Comparison of ENCODE assay signal across 8 cellular contexts in the genomic region with DNA sequence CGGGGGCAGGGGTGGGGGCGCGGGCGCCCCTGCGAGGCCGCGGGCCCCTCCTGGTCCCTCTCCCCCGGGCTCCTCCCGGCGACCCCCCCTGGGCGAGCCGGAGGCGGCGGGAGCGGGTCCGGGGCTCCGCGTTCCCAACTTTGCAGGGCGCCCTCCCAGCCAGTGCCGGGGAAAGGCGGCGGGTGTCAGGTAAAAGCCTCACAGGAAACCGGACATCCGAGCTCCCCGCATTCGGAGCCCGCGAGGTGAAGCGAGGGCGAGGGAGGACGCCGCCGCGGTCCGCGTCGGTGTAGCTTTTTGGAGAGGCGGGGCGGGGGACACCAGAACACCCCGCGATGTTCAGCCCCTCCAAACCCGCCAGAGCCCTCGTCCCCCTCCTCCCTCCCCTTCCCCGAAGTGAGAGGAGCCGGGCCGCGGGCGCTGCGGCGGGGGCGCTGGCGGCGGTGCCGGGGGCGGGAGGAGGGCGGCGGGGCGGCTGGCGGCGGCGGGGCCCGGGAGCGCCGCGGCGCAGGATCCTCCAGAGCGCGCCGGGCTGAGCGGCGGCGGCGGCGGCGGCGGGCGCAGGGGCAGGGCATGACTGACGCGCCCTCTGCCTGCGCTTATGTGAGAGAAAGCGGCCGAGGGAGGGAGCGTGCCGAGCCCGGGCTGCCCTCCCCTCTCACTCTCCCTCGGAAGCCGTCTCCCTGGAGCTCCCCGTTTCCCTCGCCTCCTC. TPM values are rescaled to one million over a fixed set of nuclear protein-coding genes. Genes with fewer than 3 reads are reported as not detected.
DNase-seq lines count a peak whose midpoint lies in the region; ATAC-seq and TF ChIP-seq lines count a peak whose summit lies in the region.

Gene VEGFC, minus strand, starts transcription at position 575 of the 712 bp plus-strand sequence. CDS start 611 bp downstream, outside the sequence.

- intact Hi-C loops in body of pancreas (cut with DNase I) (no loop called here), sigmoid colon (cut with DNase I) (no loop called here)

- H3K9me3 ChIP-seq in body of pancreas = no peaks in the 10 kb centered on the region
- H3K9me3 ChIP-seq in iPS-15b (ENCODE audit: control insufficient read depth, insufficient read depth, low read length) = no peaks in the 10 kb centered on the region
- H3K9me3 ChIP-seq in sigmoid colon = no peaks in the 10 kb centered on the region

- H3K4me3 ChIP-seq in body of pancreas (peak within 1 kb of the TSS; percentile 13 to 30), iPS-15b (ENCODE audit: low read depth, low read length) (peak within 1 kb of the TSS; percentile 66), sigmoid colon (peak within 1 kb of the TSS; percentile 51 to 74 (median 66))

- in situ Hi-C loops in ACHN (cut with HindIII; ENCODE audit: low pct_ligation_motif_present, low pct_unique_long_range_greater_than_20kb, low sequenced_read_pairs) = no loop called here

- DNase-seq in ACHN = peak; percentile 76
- peak; percentile 58 to 60 for DNase-seq in NOMO-1 (lab: John Stamatoyannopoulos, UW; ENCODE audit: unreplicated experiment in 2 of 2)
- peak; percentile 40 to 58 (median 44) for DNase-seq in body of pancreas
- DNase-seq in sigmoid colon = peak; percentile 72

- no peak within 1 kb of the TSS for H3K9ac ChIP-seq in iPS-15b (ENCODE audit: low read depth, low read length)

- TF ChIP-seq EP300 in sigmoid colon (IDR thresholded peaks at IDR 0.05) = no peak

- no peak for TF ChIP-seq POLR2A in body of pancreas (IDR thresholded peaks at IDR 0.05)
- TF ChIP-seq POLR2A in sigmoid colon (IDR thresholded peaks at IDR 0.05) = no peak

- H3K36me3 ChIP-seq in body of pancreas (replicated peaks in 1 of 2; ENCODE audit: insufficient read depth in 1 of 2, low read depth in 2 of 2) (no peaks in the 10 kb centered on the region), iPS-15b (ENCODE audit: control insufficient read depth, insufficient read depth, low read length) (no peaks in the 10 kb centered on the region), sigmoid colon (no peaks in the 10 kb centered on the region)

- H3K27ac ChIP-seq in body of pancreas (peak within 1 kb of the TSS in 2 of 4 donors; percentile 13 to 14), sigmoid colon (peak within 1 kb of the TSS; percentile 45 to 85 (median 60))

- ATAC-seq in GM18502 (IDR thresholded peaks at IDR 0.05; ENCODE audit: poor library complexity, unreplicated experiment) = peak; percentile 81
- peak; percentile 86 for ATAC-seq in HG02943 (IDR thresholded peaks at IDR 0.05; ENCODE audit: low read depth, unreplicated experiment)
- ATAC-seq in body of pancreas = peak; percentile 73
- ATAC-seq in HG03457 (IDR thresholded peaks at IDR 0.05; ENCODE audit: unreplicated experiment) = no peak

- TF ChIP-seq CTCF in body of pancreas (IDR thresholded peaks at IDR 0.05) = peak in 2 of 7 experiments; percentile 23 to 25
- TF ChIP-seq CTCF in sigmoid colon (IDR thresholded peaks at IDR 0.05) = no peak

- H3K4me1 ChIP-seq in body of pancreas (peaks cover 13% of the 10 kb centered on the region), iPS-15b (ENCODE audit: control insufficient read depth, insufficient read depth, low read length) (no peaks in the 10 kb centered on the region), sigmoid colon (peaks cover 0 to 18% (median 12%) of the 10 kb centered on the region in 4 donors)

- peaks cover 0 to 4% of the 10 kb centered on the region in 2 donors for H3K27me3 ChIP-seq in body of pancreas
- peaks cover 34% of the 10 kb centered on the region for H3K27me3 ChIP-seq in iPS-15b (ENCODE audit: control insufficient read depth, insufficient read depth, low read length)
- H3K27me3 ChIP-seq in sigmoid colon = no peaks in the 10 kb centered on the region

- WGBS in body of pancreas, 2 donors = 0 to 1% methylated on average over 50 to 51 of the region's 89 CpGs
- WGBS in sigmoid colon, 2 donors = 1% methylated on average over 89 of the region's 89 CpGs

RNA-seq across cellular contexts. Expression of gene VEGFC, which starts in this region (rescaled TPM):
- total RNA-seq in body of pancreas (1 to 10 TPM; 1.3 to 3.6 TPM), sigmoid colon (10 to 100 TPM in 1 of 4 donors, 1 to 10 TPM in 3; 2.4 to 11.1 (median 4.8) TPM)
- polyA plus RNA-seq in sigmoid colon = 1 to 10 TPM in 2 of 3 donors, not detected in 1; 3.1 to 6.6 TPM
